8 cellular contexts compared by ENCODE assay signal in genomic region chr20:25294459-25295385, GRCh38. TPM values are rescaled to one million over a fixed set of nuclear protein-coding genes. Genes with fewer than 3 reads are reported as not detected.
DNase-seq lines count a peak whose midpoint lies in the region; ATAC-seq and TF ChIP-seq lines count a peak whose summit lies in the region.

No MANE protein-coding gene starts in this region.

- peaks cover 4% of the 10 kb centered on the region for H3K4me1 ChIP-seq in thymus (ENCODE audit: control insufficient read depth, insufficient read depth, low read length)

- H3K27ac ChIP-seq in thymus (ENCODE audit: low read depth): peak overlapping the region; percentile 26

- H3K9me3 Mint-ChIP-seq in Calu3 (ENCODE audit: low read depth, unreplicated experiment): no peaks in the 10 kb centered on the region

- H3K4me3 Mint-ChIP-seq in Calu3 (ENCODE audit: low read depth, unreplicated experiment): no peak overlapping the region

- H3K4me3 ChIP-seq in fibroblast of pulmonary artery (replicated peaks; ENCODE audit: low read depth, low read length) (no peak overlapping the region), thymus (ENCODE audit: low read length) (no peak overlapping the region)

- DNase-seq in Calu3: peak; percentile 23
- peak; percentile 79 for DNase-seq in OCI-M1 (lab: John Stamatoyannopoulos, UW)
- peak; percentile 74 to 77 for DNase-seq in activated T-cell treated with anti-CD3 and anti-CD28 coated beads, Interleukin-2, amount 50 U/mL, for 48 hours
- DNase-seq in fibroblast of pulmonary artery (ENCODE audit: low read depth): peak; percentile 49
- DNase-seq in occipital lobe (lab: John Stamatoyannopoulos, UW): peak; percentile 30
- DNase-seq in COLO829 (ENCODE audit: low spot score): no peak

- TF ChIP-seq CTCF in Calu3 (IDR thresholded peaks at IDR 0.05; ENCODE audit: unreplicated experiment) (no peak), fibroblast of pulmonary artery (IDR thresholded peaks at IDR 0.05; ENCODE audit: low read length, missing control alignments) (peak; percentile 81)

- H3K27ac Mint-ChIP-seq in Calu3 (ENCODE audit: unreplicated experiment): no peak overlapping the region

- H3K9me3 ChIP-seq in thymus (ENCODE audit: control insufficient read depth): no peaks in the 10 kb centered on the region

- CTCF ChIA-PET in Calu3 (lab: Charles Lee): no interaction called here

- ATAC-seq in HG02798 (IDR thresholded peaks at IDR 0.05; ENCODE audit: poor library complexity, unreplicated experiment): peak; percentile 24

- no peaks in the 10 kb centered on the region for H3K27me3 ChIP-seq in thymus (ENCODE audit: control insufficient read depth, insufficient read depth)

- no peaks in the 10 kb centered on the region for H3K4me1 Mint-ChIP-seq in Calu3 (ENCODE audit: low read depth, unreplicated experiment)

- no TSS peak for BruUV-seq in Calu3 (replicated peaks; lab: Mats Ljungman, UMichigan)

- no peaks in the 10 kb centered on the region for H3K27me3 Mint-ChIP-seq in Calu3 (ENCODE audit: unreplicated experiment)

- WGBS in thymus: 65% methylated on average over 22 of the region's 22 CpGs

- intact Hi-C loops in Calu3 (cut with micrococcal nuclease; ENCODE audit: unreplicated experiment): no loop called here

- H3K36me3 Mint-ChIP-seq in Calu3 (ENCODE audit: insufficient read depth, unreplicated experiment): peaks cover 82% of the 10 kb centered on the region

- H3K36me3 ChIP-seq in thymus (ENCODE audit: control insufficient read depth, insufficient read depth): peaks cover 42% of the 10 kb centered on the region

RNA-seq across cellular contexts. Expression of gene PYGB, which starts 46.8 kb away (rescaled TPM):
- total RNA-seq in Calu3 (2022) (253 and 258 TPM in 2 replicates), occipital lobe (72.1 TPM)
- polyA plus RNA-seq in thymus: 52.6 TPM
